In genomic region chr11:72781063-72781312, GRCh38 we compare ENCODE assay signal across 8 cellular contexts. TPM values are rescaled to one million over a fixed set of nuclear protein-coding genes. Genes with fewer than 3 reads are reported as not detected.
DNase-seq lines count a peak whose midpoint lies in the region; ATAC-seq and TF ChIP-seq lines count a peak whose summit lies in the region.

No MANE protein-coding gene starts in this region.

- ATAC-seq in upper lobe of right lung (peak; percentile 47), GM21390 (IDR thresholded peaks at IDR 0.05; ENCODE audit: unreplicated experiment) (no peak)

- H3K4me3 ChIP-seq in ascending aorta (peak overlapping the region; percentile 66 to 94), liver (ENCODE audit: low read depth in 1 of 3, low read length in 3 of 3) (peak overlapping the region; percentile 64 to 85 (median 78)), upper lobe of right lung (peak overlapping the region; percentile 58)

- DNase-seq in activated naive CD4-positive, alpha-beta T cell treated with anti-CD3 and anti-CD28 coated beads for 36 hours = no peak
- DNase-seq in activated naive CD4-positive, alpha-beta T cell treated with Interleukin-2 at 50 U/mL for 16 hours = no peak
- DNase-seq in ascending aorta (ENCODE audit: low spot score in 2 of 2) (no peak), upper lobe of right lung (peak; percentile 85), D341Med (ENCODE audit: low spot score) (no peak), OCI-M2 (lab: John Stamatoyannopoulos, UW; ENCODE audit: unreplicated experiment) (no peak)

- no peaks in the 10 kb centered on the region for H3K36me3 Mint-ChIP-seq in activated naive CD4-positive, alpha-beta T cell treated with anti-CD3 and anti-CD28 coated beads for 36 hours (ENCODE audit: low read depth)

- TF ChIP-seq RAD21 in liver (IDR thresholded peaks at IDR 0.05) = no peak

- no peaks in the 10 kb centered on the region for H3K27me3 Mint-ChIP-seq in activated naive CD4-positive, alpha-beta T cell treated with anti-CD3 and anti-CD28 coated beads for 36 hours (ENCODE audit: low read depth)

- no peak overlapping the region for H3K27ac ChIP-seq in ascending aorta
- H3K27ac ChIP-seq in liver (ENCODE audit: low read depth in 1 of 2, low read length in 2 of 2) = peak overlapping the region; percentile 86 to 92
- H3K27ac ChIP-seq in upper lobe of right lung = peak overlapping the region; percentile 66

- H3K36me3 ChIP-seq in ascending aorta = no peaks in the 10 kb centered on the region
- H3K36me3 ChIP-seq in liver (ENCODE audit: control insufficient read depth in 4 of 4, insufficient read depth in 3 of 4, low read depth in 1 of 4, low read length in 3 of 4) = no peaks in the 10 kb centered on the region
- H3K36me3 ChIP-seq in upper lobe of right lung = no peaks in the 10 kb centered on the region

- WGBS in liver = 11% methylated on average over 17 of the region's 17 CpGs

- H3K27me3 ChIP-seq in ascending aorta (no peaks in the 10 kb centered on the region), liver (ENCODE audit: control insufficient read depth in 4 of 4, insufficient read depth in 4 of 4, low read length in 3 of 4) (no peaks in the 10 kb centered on the region), upper lobe of right lung (no peaks in the 10 kb centered on the region)

- H3K9me3 ChIP-seq in ascending aorta (no peaks in the 10 kb centered on the region), liver (ENCODE audit: control insufficient read depth in 4 of 4, low read length in 3 of 4) (no peaks in the 10 kb centered on the region), upper lobe of right lung (no peaks in the 10 kb centered on the region)

- peaks cover 17% of the 10 kb centered on the region for H3K4me1 Mint-ChIP-seq in activated naive CD4-positive, alpha-beta T cell treated with anti-CD3 and anti-CD28 coated beads for 36 hours (ENCODE audit: low read depth)

- TF ChIP-seq CTCF in ascending aorta (IDR thresholded peaks at IDR 0.05) (no peak), liver (IDR thresholded peaks at IDR 0.05; ENCODE audit: low read depth, low read length, missing input control) (no peak), upper lobe of right lung (IDR thresholded peaks at IDR 0.05) (no peak)

- CTCF ChIA-PET in activated naive CD4-positive, alpha-beta T cell treated with anti-CD3 and anti-CD28 coated beads for 36 hours (lab: Charles Lee) = interaction anchor here (1.5 to 2.0 kb wide), 2 partner anchors 13 to 56 kb away, joined by 6 to 8 read pairs; partner anchors contain the start of gene STARD10

- H3K4me3 Mint-ChIP-seq in activated naive CD4-positive, alpha-beta T cell treated with anti-CD3 and anti-CD28 coated beads for 36 hours = peak overlapping the region; percentile 63

- H3K27ac Mint-ChIP-seq in activated naive CD4-positive, alpha-beta T cell treated with anti-CD3 and anti-CD28 coated beads for 36 hours = no peak overlapping the region

- H3K9me3 Mint-ChIP-seq in activated naive CD4-positive, alpha-beta T cell treated with anti-CD3 and anti-CD28 coated beads for 36 hours = no peaks in the 10 kb centered on the region

- intact Hi-C loops in activated naive CD4-positive, alpha-beta T cell treated with anti-CD3 and anti-CD28 coated beads for 36 hours (cut with micrococcal nuclease) = no loop called here
- intact Hi-C loops in ascending aorta (cut with DNase I) = loop anchor here (2.0 kb wide), 1 partner anchor 46 kb away; no protein-coding TSS in a partner anchor
- intact Hi-C loops in upper lobe of right lung (cut with DNase I) = no loop called here

- H3K9ac ChIP-seq in liver (ENCODE audit: low read depth in 1 of 2, low read length in 2 of 2) = peak overlapping the region; percentile 81 to 88

- H3K4me1 ChIP-seq in ascending aorta (peaks cover 8 to 27% of the 10 kb centered on the region in 2 donors), liver (ENCODE audit: control insufficient read depth in 4 of 4, insufficient read depth in 4 of 4, low read length in 3 of 4) (peaks cover 8 to 66% (median 50%) of the 10 kb centered on the region in 4 donors), upper lobe of right lung (peaks cover 36% of the 10 kb centered on the region)

TF ChIP-seq in liver, 16 proteins besides CTCF, POLR2A, EP300 and RAD21:
- no peak for TF ChIP-seq HNF4G (IDR thresholded peaks at IDR 0.05)
- no peak for TF ChIP-seq FOXA2 (IDR thresholded peaks at IDR 0.05)
TF ChIP-seq in liver: peak in this region for 0.

RNA-seq across cellular contexts. Expression of gene STARD10, which starts 12.9 kb away (rescaled TPM):
- 10 to 100 TPM; 11.9 to 12.0 TPM for total RNA-seq in activated naive CD4-positive, alpha-beta T cell treated with anti-CD3 and anti-CD28 coated beads for 36 hours
- total RNA-seq in ascending aorta (20.9 TPM), liver (100 to 1,000 TPM in 1 of 2 donors, 10 to 100 TPM in 1; 70.5 to 176 TPM), upper lobe of right lung (116 TPM)
- 100 to 1,000 TPM; 287 to 328 TPM for polyA plus RNA-seq in liver

RNA-seq across cellular contexts. Expression of gene ARAP1, which starts 28.8 kb away (rescaled TPM):
- 10 to 100 TPM; 64.7 to 70.1 TPM for total RNA-seq in activated naive CD4-positive, alpha-beta T cell treated with anti-CD3 and anti-CD28 coated beads for 36 hours
- 238 TPM for total RNA-seq in ascending aorta
- total RNA-seq in liver = 10 to 100 TPM; 59.8 to 77.8 TPM
- polyA plus RNA-seq in liver = 10 to 100 TPM; 14.4 to 27.2 TPM
- total RNA-seq in upper lobe of right lung = 226 TPM

RNA-seq across cellular contexts. Expression of gene ATG16L2, which starts 33.2 kb away (rescaled TPM):
- total RNA-seq in activated naive CD4-positive, alpha-beta T cell treated with anti-CD3 and anti-CD28 coated beads for 36 hours = 100 to 1,000 TPM; 105 to 114 TPM
- total RNA-seq in ascending aorta = 21.2 TPM
- total RNA-seq in liver = 10 to 100 TPM in 1 of 2 donors, 1 to 10 TPM in 1; 5.7 to 17.8 TPM
- polyA plus RNA-seq in liver = 1 to 10 TPM; 4.7 to 9.0 TPM
- 77.5 TPM for total RNA-seq in upper lobe of right lung

Comparison
In these comparisons a context has a peak if more than half of its experiments do, and no peak if none do; other contexts are left out.
1. H3K27ac ChIP-seq: peak in liver (2 of 2) and upper lobe of right lung (single experiment); none in ascending aorta (0 of 2).
2. Peak in every context shown above with its lines, with median percentiles within 50 percentile points of each other: H3K4me3 ChIP-seq.